Comparison of ENCODE assay signal across 17 cellular contexts in genomic region chr10:59991117-59991516, GRCh38.
DNase-seq lines count a peak whose midpoint lies in the region; ATAC-seq and TF ChIP-seq lines count a peak whose summit lies in the region.
"Had no signal": no experiment of that assay in that cellular context is flagged by ENCODE, and none has a peak within 500 bp of the region (broad histone marks: within the 10 kb centered on the region; RNA-seq: fewer than 3 reads in every experiment).

No MANE protein-coding gene starts in this region.

- no peak overlapping the region for H2AFZ ChIP-seq in mesenchymal stem cell (ENCODE audit: low read depth, low read length)
- H2AFZ ChIP-seq in smooth muscle cell (ENCODE audit: low read depth): no peak overlapping the region

- H2BK12ac ChIP-seq in mesenchymal stem cell (ENCODE audit: low read length in 2 of 2): no peak overlapping the region

- no peaks in the 10 kb centered on the region for H3K9me3 Mint-ChIP-seq in activated B cell treated with CpG ODN at 0.5 μM for 24 hours
- H3K9me3 Mint-ChIP-seq: activated CD4-positive, alpha-beta T cell treated with anti-CD3 and anti-CD28 coated beads, Interleukin-2, amount 10 ng/mL, durations not matched to agents 7 days and 5 days; naive thymus-derived CD4-positive, alpha-beta T cell had no signal

- ATAC-seq in activated B cell treated with CpG ODN at 0.5 μM for 24 hours (ENCODE audit: low read depth): no peak
- ATAC-seq in HG02973 (IDR thresholded peaks at IDR 0.05; ENCODE audit: unreplicated experiment): no peak
- ATAC-seq in HG03135 (IDR thresholded peaks at IDR 0.05; ENCODE audit: unreplicated experiment): no peak

- H3K36me3 ChIP-seq in DOHH2 (ENCODE audit: control insufficient read depth, low read length): no peaks in the 10 kb centered on the region
- no peaks in the 10 kb centered on the region for H3K36me3 ChIP-seq in mesenchymal stem cell (ENCODE audit: control insufficient read depth in 1 of 2, insufficient read depth in 2 of 2, low read depth in 1 of 2, low read length in 2 of 2)
- H3K36me3 ChIP-seq in smooth muscle cell (ENCODE audit: low read depth): no peaks in the 10 kb centered on the region
- H3K36me3 ChIP-seq: BLaER1 treated with 17β-estradiol and CSF1 and Interleukin-3, amounts not matched to agents 10 nM and 100 nM had no signal

- H3K4me1 ChIP-seq in DOHH2 (ENCODE audit: control insufficient read depth, low read length): peaks cover 18% of the 10 kb centered on the region
- H3K4me1 ChIP-seq in mesenchymal stem cell (ENCODE audit: control insufficient read depth, insufficient read depth, low read depth, low read length): no peaks in the 10 kb centered on the region
- H3K4me1 ChIP-seq in smooth muscle cell (ENCODE audit: low read depth): no peaks in the 10 kb centered on the region

- DNase-seq in NCI-H2107 treated with DMSO at 0.1 percent for 48 hours (lab: John Stamatoyannopoulos, UW; ENCODE audit: unreplicated experiment): peak; percentile 73
- no peak for DNase-seq in activated B cell treated with CpG ODN at 0.5 μM for 24 hours
- no peak for DNase-seq in mesenchymal stem cell
- no peak for DNase-seq in smooth muscle cell (lab: John Stamatoyannopoulos, UW; ENCODE audit: unreplicated experiment)
- no peak for DNase-seq in anterior cingulate cortex (lab: John Stamatoyannopoulos, UW)
- DNase-seq: activated CD4-positive, alpha-beta T cell treated with anti-CD3 and anti-CD28 coated beads, Interleukin-2, amount 10 ng/mL, durations not matched to agents 7 days and 5 days; effector CD4-positive, alpha-beta T cell; retina; stimulated activated CD4-positive, alpha-beta T cell treated with anti-CD3 and anti-CD28 coated beads, Interleukin-4, amount 100 ng/mL, for 1 hour; T-helper 2 cell had no signal

- H3F3A ChIP-seq in DOHH2 (ENCODE audit: control insufficient read depth, insufficient read depth) (peaks cover 5% of the 10 kb centered on the region; the same call in 1 of the 2 replicates), smooth muscle cell (ENCODE audit: low read depth) (no peaks in the 10 kb centered on the region)

- H3K18ac ChIP-seq in mesenchymal stem cell (ENCODE audit: low read depth in 1 of 2, low read length in 2 of 2): peak overlapping the region in 1 of 2 experiments; percentile 34

- H3K4ac ChIP-seq in mesenchymal stem cell (ENCODE audit: low read depth in 1 of 2, low read length in 2 of 2): no peak overlapping the region

- H3K79me1 ChIP-seq in mesenchymal stem cell (replicated peaks; ENCODE audit: low read length, poor library complexity, severe bottlenecking): no peaks in the 10 kb centered on the region

- H3K9ac ChIP-seq in mesenchymal stem cell (ENCODE audit: low read length): peak overlapping the region; percentile 62
- H3K9ac ChIP-seq in smooth muscle cell (ENCODE audit: low read depth): no peak overlapping the region
- H3K9ac ChIP-seq: BLaER1 treated with 17β-estradiol and CSF1 and Interleukin-3, amounts not matched to agents 10 nM and 100 nM had no signal

- peak overlapping the region; percentile 6 for H3K4me3 Mint-ChIP-seq in activated B cell treated with CpG ODN at 0.5 μM for 24 hours
- H3K4me3 Mint-ChIP-seq: activated CD4-positive, alpha-beta T cell treated with anti-CD3 and anti-CD28 coated beads, Interleukin-2, amount 10 ng/mL, durations not matched to agents 7 days and 5 days had no signal

- H3K79me2 ChIP-seq in DOHH2 (ENCODE audit: control insufficient read depth, low read length) (no peaks in the 10 kb centered on the region), smooth muscle cell (ENCODE audit: low read depth) (no peaks in the 10 kb centered on the region)

- H3K4me1 Mint-ChIP-seq in activated B cell treated with CpG ODN at 0.5 μM for 24 hours: peaks cover 12% of the 10 kb centered on the region

- no peak overlapping the region for H4K91ac ChIP-seq in mesenchymal stem cell (ENCODE audit: low read length)

- H3K4me2 ChIP-seq in DOHH2 (ENCODE audit: low read length) (peak overlapping the region; percentile 62), mesenchymal stem cell (ENCODE audit: low read length, poor library complexity, severe bottlenecking) (no peak overlapping the region), smooth muscle cell (no peak overlapping the region)

- H3K9me2 ChIP-seq in DOHH2 (replicated peaks; ENCODE audit: control insufficient read depth, low read length): no peaks in the 10 kb centered on the region

- no peaks in the 10 kb centered on the region for H3K27me3 ChIP-seq in DOHH2 (ENCODE audit: control insufficient read depth, low read length)
- H3K27me3 ChIP-seq in mesenchymal stem cell (ENCODE audit: control insufficient read depth in 1 of 2, insufficient read depth in 1 of 2, low read length in 2 of 2): no peaks in the 10 kb centered on the region
- H3K27me3 ChIP-seq in smooth muscle cell (ENCODE audit: low read depth): no peaks in the 10 kb centered on the region
- H3K27me3 ChIP-seq: BLaER1 treated with 17β-estradiol and CSF1 and Interleukin-3, amounts not matched to agents 10 nM and 100 nM had no signal

- no peaks in the 10 kb centered on the region for H3K36me3 Mint-ChIP-seq in activated B cell treated with CpG ODN at 0.5 μM for 24 hours (ENCODE audit: low read depth)
- H3K36me3 Mint-ChIP-seq: naive thymus-derived CD4-positive, alpha-beta T cell had no signal

- no peak for TF ChIP-seq CTCF in DOHH2 (IDR thresholded peaks at IDR 0.05; ENCODE audit: low read depth, low read length, poor library complexity, severe bottlenecking)
- TF ChIP-seq CTCF in activated B cell treated with CpG ODN at 0.5 μM for 24 hours (IDR thresholded peaks at IDR 0.05): no peak
- no peak for TF ChIP-seq CTCF in smooth muscle cell (IDR thresholded peaks at IDR 0.05; ENCODE audit: borderline replicate concordance, insufficient read depth, poor library complexity, severe bottlenecking)

- no peak overlapping the region for H3K14ac ChIP-seq in mesenchymal stem cell (ENCODE audit: low read length in 2 of 2)

- no peak overlapping the region for H2BK15ac ChIP-seq in mesenchymal stem cell (ENCODE audit: low read depth, poor library complexity, severe bottlenecking)

- no peak overlapping the region for H3K27ac Mint-ChIP-seq in activated B cell treated with CpG ODN at 0.5 μM for 24 hours
- H3K27ac Mint-ChIP-seq: activated CD4-positive, alpha-beta T cell treated with anti-CD3 and anti-CD28 coated beads, Interleukin-2, amount 10 ng/mL, durations not matched to agents 7 days and 5 days; activated T-helper 2 cell treated with anti-CD3 and anti-CD28 coated beads, Interferon-gamma antibody, Interleukin-2, Interleukin-4, amounts not matched to agents 10 μg/mL and 5 μg/mL and 100 μg/mL, durations not matched to agents 14 hours and 24 hours and 36 hours had no signal

- no peaks in the 10 kb centered on the region for H3K27me3 Mint-ChIP-seq in activated B cell treated with CpG ODN at 0.5 μM for 24 hours

- H2BK5ac ChIP-seq in mesenchymal stem cell (ENCODE audit: low read depth, low read length, poor library complexity, severe bottlenecking): no peak overlapping the region

- intact Hi-C loops in activated B cell treated with CpG ODN at 0.5 μM for 24 hours (cut with micrococcal nuclease): no loop called here

- H3K9me3 ChIP-seq in DOHH2 (ENCODE audit: control insufficient read depth, insufficient read depth, low read length) (peaks cover 7% of the 10 kb centered on the region; the same call in 1 of the 2 replicates), mesenchymal stem cell (ENCODE audit: control insufficient read depth, low read length) (peaks cover 11% of the 10 kb centered on the region), smooth muscle cell (replicated peaks; ENCODE audit: low read depth) (no peaks in the 10 kb centered on the region)

- no peak overlapping the region for H4K8ac ChIP-seq in mesenchymal stem cell (ENCODE audit: low read length)

- CTCF ChIA-PET in activated B cell treated with CpG ODN at 0.5 μM for 24 hours (lab: Charles Lee): no interaction called here

- H2AK5ac ChIP-seq in mesenchymal stem cell (ENCODE audit: low read length, severe bottlenecking): no peak overlapping the region

- H4K20me1 ChIP-seq in DOHH2 (ENCODE audit: control insufficient read depth, insufficient read depth, low read depth, low read length) (no peaks in the 10 kb centered on the region), smooth muscle cell (ENCODE audit: low read depth) (no peaks in the 10 kb centered on the region)
- H4K20me1 ChIP-seq: BLaER1 treated with 17β-estradiol and CSF1 and Interleukin-3, amounts not matched to agents 10 nM and 100 nM had no signal

- no peak overlapping the region for H2BK120ac ChIP-seq in mesenchymal stem cell (ENCODE audit: low read depth, low read length)

- POLR2A ChIA-PET in activated B cell treated with CpG ODN at 0.5 μM for 24 hours (lab: Charles Lee): interaction anchor here (0.7 kb wide), 1 partner anchor 1908 kb away, joined by 6 read pairs; no protein-coding TSS in a partner anchor

- H3K27ac ChIP-seq in DOHH2 (ENCODE audit: low read depth, low read length) (peak overlapping the region; percentile 64), mesenchymal stem cell (ENCODE audit: low read length, poor library complexity, severe bottlenecking) (no peak overlapping the region), smooth muscle cell (ENCODE audit: low read depth) (no peak overlapping the region)
- H3K27ac ChIP-seq: RWPE1 had no signal

- H3K4me3 ChIP-seq in DOHH2 (ENCODE audit: low read length) (peak overlapping the region; percentile 51), mesenchymal stem cell (ENCODE audit: insufficient read depth in 1 of 2, low read depth in 1 of 2, low read length in 2 of 2) (no peak overlapping the region), smooth muscle cell (no peak overlapping the region)
- H3K4me3 ChIP-seq: BLaER1 treated with 17β-estradiol and CSF1 and Interleukin-3, amounts not matched to agents 10 nM and 100 nM had no signal

- no peak overlapping the region for H3K23ac ChIP-seq in mesenchymal stem cell (ENCODE audit: low read length in 2 of 2)
